Comparison of ENCODE assay signal across 21 cellular contexts in genomic region chr5:12204761-12205160, GRCh38.
"Had no signal": no experiment of that assay in that cellular context is flagged by ENCODE, and none has a peak within 500 bp of the region (broad histone marks: within the 10 kb centered on the region; RNA-seq: fewer than 3 reads in every experiment).

No MANE protein-coding gene starts in this region.

- H3K4me3 ChIP-seq: hepatocyte, left ventricle myocardium inferior, lower lobe of right lung, neural progenitor cell, ovary, right atrium auricular region, sigmoid colon, skin epidermis, suprapubic skin, thyroid gland, uterus had no signal

- H3K36me3 Mint-ChIP-seq: memory B cell, mesothelial cell of epicardium, neural progenitor cell, type B pancreatic cell had no signal

- H3K27ac Mint-ChIP-seq: dendritic cell treated with granulocyte-macrophage colony-stimulating factor and Interleukin-4, amounts not matched to agents 40 ng/mL and 50 ng/mL, for 4 days; memory B cell; mesothelial cell of epicardium; natural killer cell treated with Interleukin-12 subunit alpha and Interleukin-12 subunit beta and Interleukin-15 and Interleukin-18, amount 100 ng/mL, for 72 hours; neural progenitor cell; type B pancreatic cell had no signal

- H3K27me3 Mint-ChIP-seq: dendritic cell treated with granulocyte-macrophage colony-stimulating factor and Interleukin-4, amounts not matched to agents 40 ng/mL and 50 ng/mL, for 4 days; memory B cell; natural killer cell treated with Interleukin-12 subunit alpha and Interleukin-12 subunit beta and Interleukin-15 and Interleukin-18, amount 100 ng/mL, for 72 hours; type B pancreatic cell had no signal

- DNase-seq: foreskin melanocyte; head of caudate nucleus; left cardiac atrium; left ventricle myocardium inferior; lower lobe of right lung; nucleus accumbens; ovary; sigmoid colon; stimulated activated naive CD8-positive, alpha-beta T cell treated with anti-CD3 and anti-CD28 coated beads, Interleukin-15, Interleukin-2, amounts not matched to agents 100 U/mL and 50 U/mL, for 24 hours; thyroid gland; uterus had no signal

- H3K4me1 Mint-ChIP-seq: memory B cell, mesothelial cell of epicardium, neural progenitor cell had no signal

- H3K4me3 Mint-ChIP-seq: dendritic cell treated with granulocyte-macrophage colony-stimulating factor and Interleukin-4, amounts not matched to agents 40 ng/mL and 50 ng/mL, for 4 days; memory B cell; mesothelial cell of epicardium; natural killer cell treated with Interleukin-12 subunit alpha and Interleukin-12 subunit beta and Interleukin-15 and Interleukin-18, amount 100 ng/mL, for 72 hours; neural progenitor cell; type B pancreatic cell had no signal

- H3K9me3 Mint-ChIP-seq: type B pancreatic cell had no signal
